28 cellular contexts compared by ENCODE assay signal in the genomic region with DNA sequence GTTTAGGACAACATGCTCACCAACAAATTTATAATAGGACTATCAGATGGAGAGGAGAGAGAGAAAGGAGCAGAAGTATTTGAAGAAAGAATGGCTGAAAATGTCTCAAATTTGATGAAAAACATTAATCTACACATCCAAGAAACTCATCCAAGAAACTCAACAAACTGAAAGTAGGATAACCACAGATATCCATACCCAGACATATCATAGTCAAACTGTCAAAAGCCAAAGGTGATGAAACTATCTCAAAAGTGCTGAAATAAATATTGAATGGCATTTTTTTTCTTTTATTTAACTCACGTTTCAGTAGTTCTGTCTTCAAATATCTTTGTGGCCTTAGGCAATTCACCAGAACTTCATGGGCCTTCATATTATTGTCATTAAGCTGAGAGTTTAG.
"Had no signal": no experiment of that assay in that cellular context is flagged by ENCODE, and none has a peak within 500 bp of the region (broad histone marks: within the 10 kb centered on the region; RNA-seq: fewer than 3 reads in every experiment).

No MANE protein-coding gene starts in this region.

- H3K4me1 Mint-ChIP-seq: naive thymus-derived CD4-positive, alpha-beta T cell; natural killer cell; nephron; neural progenitor cell; stimulated activated memory B cell treated with anti-CD40 and anti-IgM and Interleukin-4, amounts not matched to agents 10 μg/mL and 1 μg/mL and 100 μg/mL, for 72 hours; stimulated activated naive CD8-positive, alpha-beta T cell treated with anti-CD3 and anti-CD28 coated beads, Interleukin-15, amount 100 ng/mL, for 72 hours had no signal

- DNase-seq: naive thymus-derived CD4-positive, alpha-beta T cell; natural killer cell; occipital lobe; pancreas; psoas muscle; right cardiac atrium; right lobe of liver; sigmoid colon; small intestine; spleen; stimulated activated CD4-positive, alpha-beta T cell treated with anti-CD3 and anti-CD28 coated beads, Interleukin-12 subunit alpha, Interleukin-12 subunit beta, amount 100 ng/mL, for 4 hours; stimulated activated CD4-positive, alpha-beta T cell treated with anti-CD3 and anti-CD28 coated beads, Interleukin-1b, Interleukin-23, amount 100 ng/mL, for 48 hours; stimulated activated CD4-positive, alpha-beta T cell treated with anti-CD3 and anti-CD28 coated beads, Interleukin-4, amount 100 ng/mL, for 1 hour; stimulated activated CD4-positive, alpha-beta T cell treated with anti-CD3 and anti-CD28 coated beads, Interleukin-4, amount 100 ng/mL, for 4 hours; stimulated activated CD8-positive, alpha-beta memory T cell treated with anti-CD3 and anti-CD28 coated beads, Interleukin-4, amount 100 ng/mL, for 48 hours; stimulated activated naive CD4-positive, alpha-beta T cell; stimulated activated naive CD8-positive, alpha-beta T cell treated with anti-CD3 and anti-CD28 coated beads, Interleukin-15, amount 100 ng/mL, for 72 hours; substantia nigra; testis; tibial artery; transverse colon; upper lobe of right lung; uterus had no signal

- H3K36me3 Mint-ChIP-seq: natural killer cell had no signal

- H3K36me3 ChIP-seq: neural progenitor cell, pancreas, right lobe of liver, sigmoid colon, spleen, suprapubic skin, tibial artery, transverse colon, upper lobe of right lung, uterus had no signal

- H3K27ac ChIP-seq: neural progenitor cell, pancreas, psoas muscle, right lobe of liver, sigmoid colon, spleen, suprapubic skin, testis, tibial artery, transverse colon, upper lobe of right lung, uterus had no signal

- H3K27ac Mint-ChIP-seq: natural killer cell; nephron; neural progenitor cell; stimulated activated memory B cell treated with anti-CD40 and anti-IgM and Interleukin-4, amounts not matched to agents 10 μg/mL and 1 μg/mL and 100 μg/mL, for 72 hours; type B pancreatic cell had no signal

- H3K27me3 Mint-ChIP-seq: naive thymus-derived CD4-positive, alpha-beta T cell; stimulated activated memory B cell treated with anti-CD40 and anti-IgM and Interleukin-4, amounts not matched to agents 10 μg/mL and 1 μg/mL and 100 μg/mL, for 72 hours; stimulated activated naive CD8-positive, alpha-beta T cell treated with anti-CD3 and anti-CD28 coated beads, Interleukin-15, amount 100 ng/mL, for 72 hours; type B pancreatic cell had no signal

- ATAC-seq: naive thymus-derived CD4-positive, alpha-beta T cell; natural killer cell; pancreas; psoas muscle; right cardiac atrium; right lobe of liver; stimulated activated memory B cell treated with anti-CD40 and anti-IgM and Interleukin-4, amounts not matched to agents 10 μg/mL and 1 μg/mL and 100 μg/mL, for 72 hours; stimulated activated naive CD8-positive, alpha-beta T cell treated with anti-CD3 and anti-CD28 coated beads, Interleukin-15, amount 100 ng/mL, for 72 hours; upper lobe of right lung had no signal

- H3K4me1 ChIP-seq: neural progenitor cell, pancreas, psoas muscle, right lobe of liver, sigmoid colon, spleen, testis, tibial artery, transverse colon, upper lobe of right lung, uterus had no signal

- H3K4me3 ChIP-seq: neural progenitor cell, pancreas, psoas muscle, right lobe of liver, sigmoid colon, spleen, suprapubic skin, testis, tibial artery, transverse colon, upper lobe of right lung, uterus had no signal

- H3K4me3 Mint-ChIP-seq: naive thymus-derived CD4-positive, alpha-beta T cell; natural killer cell; nephron; neural progenitor cell; stimulated activated memory B cell treated with anti-CD40 and anti-IgM and Interleukin-4, amounts not matched to agents 10 μg/mL and 1 μg/mL and 100 μg/mL, for 72 hours; stimulated activated naive CD8-positive, alpha-beta T cell treated with anti-CD3 and anti-CD28 coated beads, Interleukin-15, amount 100 ng/mL, for 72 hours; type B pancreatic cell had no signal

- H3K9me3 ChIP-seq: pancreas, psoas muscle, right lobe of liver, sigmoid colon, suprapubic skin, testis, tibial artery, transverse colon, uterus had no signal
